12 cellular contexts compared by ENCODE assay signal in the genomic region with DNA sequence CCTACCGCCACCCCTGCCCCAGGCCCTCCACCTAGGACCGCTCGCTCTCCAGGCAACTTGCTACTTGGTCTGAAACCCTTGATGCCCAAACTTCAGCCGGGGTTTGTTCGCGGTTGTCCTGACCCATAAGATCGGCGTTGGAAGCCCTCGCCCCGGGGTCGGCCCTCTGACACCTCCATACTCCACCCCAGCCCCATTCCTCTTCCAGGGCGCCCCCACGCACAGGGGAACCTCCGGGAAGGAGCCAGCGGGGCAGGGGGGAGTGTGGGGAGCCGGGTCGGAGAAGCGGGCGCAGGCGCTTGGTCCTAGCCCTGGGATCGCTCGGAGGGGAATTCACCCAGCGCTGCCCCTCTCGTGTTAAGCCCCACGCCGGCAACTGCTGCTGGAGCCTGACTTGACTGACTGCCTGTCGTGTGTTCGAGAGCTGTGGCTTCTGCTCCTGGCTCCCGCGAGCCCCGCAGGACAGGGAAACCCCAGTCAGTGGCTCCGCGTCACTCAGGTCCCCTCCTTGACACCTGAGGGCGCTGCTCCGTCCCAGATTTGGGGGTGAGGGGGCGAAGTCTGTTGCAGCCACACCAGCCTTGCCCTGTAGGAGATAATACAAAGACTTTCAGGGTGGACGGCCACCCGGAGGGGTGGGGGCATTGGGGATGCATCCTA. TPM values are rescaled to one million over a fixed set of nuclear protein-coding genes. Genes with fewer than 3 reads are reported as not detected.
A peak's percentile ranks its signal among the peaks of the same experiment; 100 is the strongest.
DNase-seq lines count a peak whose midpoint lies in the region; ATAC-seq, FAIRE-seq and TF ChIP-seq lines count a peak whose summit lies in the region.
"Had no signal": no experiment of that assay in that cellular context is flagged by ENCODE, and none has a peak within 500 bp of the region (broad histone marks: within the 10 kb centered on the region; RNA-seq: fewer than 3 reads in every experiment).

No MANE protein-coding gene starts in this region.

- CTCF ChIA-PET in H1 (lab: Charles Lee; ENCODE audit: partially characterized antibody), result interaction anchor here (0.6 to 3.2 kb wide), 10 partner anchors 11 to 427 kb away, joined by 3 to 24 read pairs (median 4); no protein-coding TSS in a partner anchor

- no peak overlapping the region for H3K14ac ChIP-seq in H1 (ENCODE audit: insufficient read length)
- no peak overlapping the region for H3K14ac ChIP-seq in mesenchymal stem cell (ENCODE audit: low read length in 2 of 2)

- no peak overlapping the region for H3K9ac ChIP-seq in H1 (replicated peaks in 1 of 4; ENCODE audit: extremely low read depth in 1 of 4, low read depth in 3 of 4, low read length in 3 of 4)
- H3K9ac ChIP-seq in mesenchymal stem cell (ENCODE audit: low read length), result no peak overlapping the region

- no peak overlapping the region for H4K5ac ChIP-seq in H1 (ENCODE audit: insufficient read length, low read depth, low read length)

- H3K4me3 ChIP-seq in H1 (ENCODE audit: extremely low read depth in 1 of 4, insufficient read depth in 2 of 4, low read depth in 3 of 4, low read length in 4 of 4) (peak overlapping the region; percentile 52 to 72 (median 56)), mesenchymal stem cell (ENCODE audit: insufficient read depth in 1 of 2, low read depth in 1 of 2, low read length in 2 of 2) (peak overlapping the region in 1 of 2 experiments; percentile 71), thoracic aorta (peak overlapping the region; percentile 78)

- H3K56ac ChIP-seq in H1 (replicated peaks; ENCODE audit: insufficient read length, low read depth, low read length), result peak overlapping the region; percentile 34

- no peak overlapping the region; the same call in 1 of the 2 replicates for H2BK12ac ChIP-seq in H1 (ENCODE audit: low read depth, low read length)
- H2BK12ac ChIP-seq in mesenchymal stem cell (ENCODE audit: low read length in 2 of 2), result no peak overlapping the region

- H2BK15ac ChIP-seq in H1 (ENCODE audit: low read length), result no peak overlapping the region
- no peak overlapping the region for H2BK15ac ChIP-seq in mesenchymal stem cell (ENCODE audit: low read depth, poor library complexity, severe bottlenecking)

- no peaks in the 10 kb centered on the region for H3K79me2 ChIP-seq in H1 (ENCODE audit: control insufficient read depth in 1 of 2, insufficient read depth in 2 of 2, low read length in 2 of 2)

- POLR2A ChIA-PET in H1 (lab: Charles Lee; ENCODE audit: partially characterized antibody), result no interaction called here

- peaks cover 0 to 6% (median 5%) of the 10 kb centered on the region in 4 experiments; a peak in 6 of 7 replicates for H3K4me1 ChIP-seq in H1 (replicated peaks in 1 of 4; ENCODE audit: control insufficient read depth in 3 of 4, insufficient read depth in 4 of 4, low read length in 3 of 4)
- peaks cover 17% of the 10 kb centered on the region for H3K4me1 ChIP-seq in mesenchymal stem cell (ENCODE audit: control insufficient read depth, insufficient read depth, low read depth, low read length)
- peaks cover 0 to 16% of the 10 kb centered on the region in 2 donors for H3K4me1 ChIP-seq in thoracic aorta (ENCODE audit: control insufficient read depth in 1 of 2, low read depth in 2 of 2)

- TF ChIP-seq CTCF in H1 (IDR thresholded peaks at IDR 0.05; ENCODE audit: control extremely low read depth in 1 of 3, insufficient read depth in 1 of 3, low read depth in 1 of 3, low read length in 3 of 3) (peak; percentile 56 to 61 (median 57)), thoracic aorta (IDR thresholded peaks at IDR 0.05) (no peak)

- no peak for TF ChIP-seq EP300 in H1 (IDR thresholded peaks at IDR 0.05; ENCODE audit: borderline replicate concordance in 1 of 2, low read depth in 2 of 2, low read length in 2 of 2)

- ATAC-seq in thoracic aorta (ENCODE audit: insufficient number of reproducible peaks, low FRiP score, low read depth) (no peak), HG03378 (IDR thresholded peaks at IDR 0.05; ENCODE audit: unreplicated experiment) (no peak), HG03565 (IDR thresholded peaks at IDR 0.05; ENCODE audit: unreplicated experiment) (no peak)

- H3K4me2 ChIP-seq in H1 (ENCODE audit: insufficient read depth in 1 of 2, low read depth in 2 of 2, low read length in 2 of 2), result peak overlapping the region; percentile 87
- H3K4me2 ChIP-seq in mesenchymal stem cell (ENCODE audit: low read length, poor library complexity, severe bottlenecking), result peak overlapping the region; percentile 89

- no peaks in the 10 kb centered on the region for H3K36me3 ChIP-seq in H1 (ENCODE audit: control insufficient read depth in 2 of 4, insufficient read depth in 4 of 4, low read length in 3 of 4)
- no peaks in the 10 kb centered on the region for H3K36me3 ChIP-seq in mesenchymal stem cell (ENCODE audit: control insufficient read depth in 1 of 2, insufficient read depth in 2 of 2, low read depth in 1 of 2, low read length in 2 of 2)
- H3K36me3 ChIP-seq in thoracic aorta, result no peaks in the 10 kb centered on the region

- peak in 2 of 3 experiments; percentile 67 to 74 for DNase-seq in NCI-H1417 (lab: John Stamatoyannopoulos, UW)
- no peak for DNase-seq in NCI-H1417 treated with DMSO at 0.1 percent for 48 hours (lab: John Stamatoyannopoulos, UW)
- DNase-seq in H1 (ENCODE audit: low read depth in 1 of 2, low spot score in 2 of 2), result peak in 1 of 2 experiments; percentile 70
- no peak for DNase-seq in mesenchymal stem cell
- DNase-seq in thoracic aorta (ENCODE audit: low spot score), result no peak
- no peak for DNase-seq in NCI-H146 treated with DMSO at 0.1 percent for 48 hours (lab: John Stamatoyannopoulos, UW; ENCODE audit: unreplicated experiment)
- DNase-seq: 8988T, left cardiac atrium, NCI-H446 treated with DMSO at 0.1 percent for 48 hours had no signal

- peak; percentile 48 to 60 for TF ChIP-seq RAD21 in H1 (IDR thresholded peaks at IDR 0.05 in 1 of 2, conservative IDR thresholded peaks at IDR 0.05 in 1 of 2; ENCODE audit: low read depth in 2 of 2, low read length in 2 of 2)

- H3K23me2 ChIP-seq in H1 (ENCODE audit: low read depth, low read length), result peaks cover 16% of the 10 kb centered on the region; the same call in 1 of the 2 replicates

- H3K4ac ChIP-seq in H1 (replicated peaks; ENCODE audit: insufficient read length, low read depth, low read length), result no peak overlapping the region
- H3K4ac ChIP-seq in mesenchymal stem cell (ENCODE audit: low read depth in 1 of 2, low read length in 2 of 2), result no peak overlapping the region

- H3K9me3 ChIP-seq in H1 (ENCODE audit: insufficient read depth in 2 of 2, low read depth in 1 of 2, low read length in 1 of 2) (no peaks in the 10 kb centered on the region), mesenchymal stem cell (ENCODE audit: control insufficient read depth, low read length) (no peaks in the 10 kb centered on the region), thoracic aorta (no peaks in the 10 kb centered on the region)

- H3K27me3 ChIP-seq in H1 (replicated peaks in 1 of 4; ENCODE audit: control insufficient read depth in 3 of 4, extremely low read depth in 1 of 4, insufficient read depth in 3 of 4, low read length in 3 of 4) (peaks cover 15 to 37% (median 32%) of the 10 kb centered on the region in 4 experiments), mesenchymal stem cell (ENCODE audit: control insufficient read depth in 1 of 2, insufficient read depth in 1 of 2, low read length in 2 of 2) (peaks cover 40 to 88% of the 10 kb centered on the region in 2 experiments), thoracic aorta (replicated peaks; ENCODE audit: insufficient read depth) (no peaks in the 10 kb centered on the region)

- 3% methylated on average over 25 of the region's 38 CpGs; no CpG with 5 or more reads in 1 of the 2 experiments for WGBS in H1 (ENCODE audit: extremely low coverage in 1 of 2, insufficient coverage in 1 of 2, insufficient read length in 1 of 2, insufficient replicate concordance in 2 of 2, low coverage in 1 of 2, low lambda C conversion rate in 2 of 2, missing lambda C conversion rate in 1 of 2), 2 experiments
- WGBS in mesenchymal stem cell, result 10% methylated on average over 29 of the region's 38 CpGs

- H2BK5ac ChIP-seq in H1 (ENCODE audit: low read depth, low read length) (no peak overlapping the region), mesenchymal stem cell (ENCODE audit: low read depth, low read length, poor library complexity, severe bottlenecking) (no peak overlapping the region)

- peak overlapping the region; percentile 16; the same call in 1 of the 2 replicates for H2AFZ ChIP-seq in H1 (ENCODE audit: low read length)
- H2AFZ ChIP-seq in mesenchymal stem cell (ENCODE audit: low read depth, low read length), result no peak overlapping the region

- no peak overlapping the region for H3K18ac ChIP-seq in H1 (ENCODE audit: extremely low read depth, low read length)
- no peak overlapping the region for H3K18ac ChIP-seq in mesenchymal stem cell (ENCODE audit: low read depth in 1 of 2, low read length in 2 of 2)

- H2BK120ac ChIP-seq in H1 (replicated peaks; ENCODE audit: low read depth, low read length) (no peak overlapping the region), mesenchymal stem cell (ENCODE audit: low read depth, low read length) (no peak overlapping the region)

- H3K79me1 ChIP-seq in H1 (ENCODE audit: low read depth, low read length) (no peaks in the 10 kb centered on the region), mesenchymal stem cell (replicated peaks; ENCODE audit: low read length, poor library complexity, severe bottlenecking) (peaks cover 2% of the 10 kb centered on the region)

- no peak overlapping the region for H2BK20ac ChIP-seq in H1 (ENCODE audit: low read length)

- no peaks in the 10 kb centered on the region for H4K20me1 ChIP-seq in H1 (replicated peaks in 1 of 2; ENCODE audit: control insufficient read depth in 1 of 2, insufficient read depth in 2 of 2, low read length in 2 of 2)

- H2AK5ac ChIP-seq in H1 (ENCODE audit: low read depth, low read length) (no peak overlapping the region), mesenchymal stem cell (ENCODE audit: low read length, severe bottlenecking) (no peak overlapping the region)

- H3K23ac ChIP-seq in H1 (ENCODE audit: insufficient read length) (no peak overlapping the region), mesenchymal stem cell (ENCODE audit: low read length in 2 of 2) (no peak overlapping the region)

- no peak for FAIRE-seq in H1 (lab: Jason Lieb, UNC)

- no peak overlapping the region for H4K91ac ChIP-seq in H1 (replicated peaks; ENCODE audit: insufficient read length, low read length)
- no peak overlapping the region for H4K91ac ChIP-seq in mesenchymal stem cell (ENCODE audit: low read length)

- no peak for TF ChIP-seq POLR2A in H1 (IDR thresholded peaks at IDR 0.05; ENCODE audit: control extremely low read depth in 1 of 2, low read depth in 2 of 2, low read length in 2 of 2)

- H4K8ac ChIP-seq in H1 (ENCODE audit: extremely low read depth, insufficient read depth, low read length), result peak overlapping the region; percentile 16; the same call in 1 of the 2 replicates
- no peak overlapping the region for H4K8ac ChIP-seq in mesenchymal stem cell (ENCODE audit: low read length)

- no peak overlapping the region for H3K27ac ChIP-seq in H1 (ENCODE audit: low read depth, low read length)
- no peak overlapping the region for H3K27ac ChIP-seq in mesenchymal stem cell (ENCODE audit: low read length, poor library complexity, severe bottlenecking)
- H3K27ac ChIP-seq in thoracic aorta, result peak overlapping the region; percentile 58 to 59

RNA-seq across cellular contexts. Expression of a gene that starts 0.7 kb away (rescaled TPM):
- total RNA-seq in H1 (2021; fragmentation: NEBNext Ultra II Directional; extraction: Animal tissue kit (Norgen Biotek cat#: 25700)), result 0.46 and 3.4 TPM in 2 replicates
- polyA plus RNA-seq in H1 (2011; rRNA removed), result 0.24 and 0.33 TPM in 2 replicates
- 0.36 TPM for polyA plus RNA-seq in H1 (2011; cell fraction: cytosol; rRNA removed)
- 0.87 TPM for polyA plus RNA-seq in H1 (2011; cell fraction: nucleus; rRNA removed)
- 0.55 to 2.1 TPM (median 0.91 TPM) in 4 replicates for polyA plus RNA-seq in H1 (2012, experiment 1 of 2)
- polyA plus RNA-seq in H1 (2012, experiment 2 of 2), result 0.08 TPM
- polyA plus RNA-seq in H1 (2013, experiment 1 of 2), result 0.53 TPM
- 0.48 TPM for polyA plus RNA-seq in H1 (2013, experiment 2 of 2)
- polyA minus RNA-seq in H1 (2011; rRNA and poly(A)+ RNA removed), result 0.79 and 1.1 TPM in 2 replicates
- 0.95 TPM for polyA minus RNA-seq in H1 (2011; cell fraction: cytosol; rRNA and poly(A)+ RNA removed)
- 1.9 TPM for polyA minus RNA-seq in H1 (2011; cell fraction: nucleus; rRNA and poly(A)+ RNA removed)
- 0.01 TPM for polyA plus RNA-seq in mesenchymal stem cell (2013, experiment 1 of 2)
- not detected for polyA plus RNA-seq in mesenchymal stem cell (2013, experiment 2 of 2)
- total RNA-seq in thoracic aorta, result 10 to 100 TPM in 1 of 2 donors, 1 to 10 TPM in 1; 9.9 to 40.1 TPM
- total RNA-seq: T-helper 2 cell treated with Interferon-gamma antibody and Interleukin-4, amounts not matched to agents 100 ng/mL and 5 ng/mL, for 36 hours had no signal

Comparison
In these comparisons a context has a peak if more than half of its experiments do, and no peak if none do; other contexts are left out.
1. DNase-seq: peak in NCI-H1417 (2 of 3); none in NCI-H1417 treated with DMSO at 0.1 percent for 48 hours (single experiment), mesenchymal stem cell (single experiment), thoracic aorta (single experiment) and NCI-H146 treated with DMSO at 0.1 percent for 48 hours (single experiment).
2. H3K27ac ChIP-seq: peak in thoracic aorta (2 of 2); none in H1 (single experiment) and mesenchymal stem cell (single experiment).